In genomic region chr16:78782572-78782971, GRCh38 we compare ENCODE assay signal across 23 cellular contexts.
DNase-seq lines count a peak whose midpoint lies in the region; ATAC-seq, FAIRE-seq and TF ChIP-seq lines count a peak whose summit lies in the region.
"Had no signal": no experiment of that assay in that cellular context is flagged by ENCODE, and none has a peak within 500 bp of the region (broad histone marks: within the 10 kb centered on the region; RNA-seq: fewer than 3 reads in every experiment).

No MANE protein-coding gene starts in this region.

- no peaks in the 10 kb centered on the region for H3K9me3 Mint-ChIP-seq in activated CD4-positive, alpha-beta memory T cell treated with anti-CD3 and anti-CD28 coated beads for 36 hours
- peaks cover 7% of the 10 kb centered on the region for H3K9me3 Mint-ChIP-seq in activated CD4-positive, alpha-beta memory T cell treated with anti-CD3 and anti-CD28 coated beads, Interleukin-2, amount 10 ng/mL, durations not matched to agents 7 days and 5 days
- H3K9me3 Mint-ChIP-seq: CD4-positive, alpha-beta T cell; CD8-positive, alpha-beta T cell had no signal

- H3K79me2 ChIP-seq in HepG2 (ENCODE audit: insufficient read depth, low read length): no peaks in the 10 kb centered on the region
- H3K79me2 ChIP-seq in K562 (ENCODE audit: control insufficient read depth, insufficient read depth, low read length): no peaks in the 10 kb centered on the region

- TF ChIP-seq RAD21 in HepG2 (CRISPR knock-in tag; IDR thresholded peaks at IDR 0.05) (no peak), K562 (CRISPR knock-in tag; conservative IDR thresholded peaks at IDR 0.05 in 1 of 2, IDR thresholded peaks at IDR 0.05 in 1 of 2) (no peak)

- POLR2A ChIA-PET in activated CD4-positive, alpha-beta memory T cell treated with anti-CD3 and anti-CD28 coated beads for 36 hours (lab: Charles Lee): interaction anchor here (5.7 to 7.9 kb wide), 2 partner anchors 10 to 114 kb away, joined by 84 to 232 read pairs; no protein-coding TSS in a partner anchor
- POLR2A ChIA-PET in activated CD4-positive, alpha-beta memory T cell treated with anti-CD3 and anti-CD28 coated beads, Interleukin-2, amount 10 ng/mL, durations not matched to agents 7 days and 5 days (lab: Charles Lee): interaction anchor here (0.9 to 7.5 kb wide), 2 partner anchors 12 to 817 kb away, joined by 4 to 149 read pairs; partner anchors contain the start of gene MAF
- POLR2A ChIA-PET in HepG2 (lab: Yijun Ruan, JAX): no interaction called here
- POLR2A ChIA-PET in K562 (lab: Yijun Ruan, JAX): no interaction called here

- no peaks in the 10 kb centered on the region for H3K9me1 ChIP-seq in K562 (ENCODE audit: control insufficient read depth, insufficient read depth, low read length)

- H3K36me3 ChIP-seq in HepG2 (replicated peaks in 1 of 2; ENCODE audit: control insufficient read depth in 1 of 2, insufficient read depth in 2 of 2, low read length in 2 of 2) (no peaks in the 10 kb centered on the region), right lobe of liver (no peaks in the 10 kb centered on the region), K562 (ENCODE audit: control insufficient read depth, insufficient read depth, low read length) (no peaks in the 10 kb centered on the region), gastrocnemius medialis (no peaks in the 10 kb centered on the region)
- H3K36me3 ChIP-seq: BLaER1 treated with 17β-estradiol and CSF1 and Interleukin-3, amounts not matched to agents 10 nM and 100 nM had no signal

- no peaks in the 10 kb centered on the region for H3K27me3 Mint-ChIP-seq in activated CD4-positive, alpha-beta memory T cell treated with anti-CD3 and anti-CD28 coated beads for 36 hours
- H3K27me3 Mint-ChIP-seq in activated CD4-positive, alpha-beta memory T cell treated with anti-CD3 and anti-CD28 coated beads, Interleukin-2, amount 10 ng/mL, durations not matched to agents 7 days and 5 days: no peaks in the 10 kb centered on the region
- H3K27me3 Mint-ChIP-seq: B cell; CD4-positive, alpha-beta T cell had no signal

- no peak overlapping the region for H2AFZ ChIP-seq in HepG2 (ENCODE audit: low read length)
- H2AFZ ChIP-seq in K562 (ENCODE audit: low read depth, low read length): no peak overlapping the region

- peaks cover 70% of the 10 kb centered on the region for H3K4me1 Mint-ChIP-seq in activated CD4-positive, alpha-beta memory T cell treated with anti-CD3 and anti-CD28 coated beads for 36 hours (ENCODE audit: low read depth)
- H3K4me1 Mint-ChIP-seq in activated CD4-positive, alpha-beta memory T cell treated with anti-CD3 and anti-CD28 coated beads, Interleukin-2, amount 10 ng/mL, durations not matched to agents 7 days and 5 days: peaks cover 66% of the 10 kb centered on the region

- H3K4me3 Mint-ChIP-seq in activated CD4-positive, alpha-beta memory T cell treated with anti-CD3 and anti-CD28 coated beads for 36 hours: no peak overlapping the region
- H3K4me3 Mint-ChIP-seq in activated CD4-positive, alpha-beta memory T cell treated with anti-CD3 and anti-CD28 coated beads, Interleukin-2, amount 10 ng/mL, durations not matched to agents 7 days and 5 days: no peak overlapping the region
- H3K4me3 Mint-ChIP-seq: B cell; CD4-positive, alpha-beta T cell; CD8-positive, alpha-beta T cell had no signal

- intact Hi-C loops in activated CD4-positive, alpha-beta memory T cell treated with anti-CD3 and anti-CD28 coated beads for 36 hours (cut with micrococcal nuclease): no loop called here
- intact Hi-C loops in HepG2 (cut with micrococcal nuclease; ENCODE audit: unreplicated experiment): no loop called here
- intact Hi-C loops in right lobe of liver (cut with DNase I): no loop called here
- intact Hi-C loops in K562 (cut with micrococcal nuclease): no loop called here
- intact Hi-C loops in Right ventricle myocardium superior (cut with DNase I): no loop called here
- intact Hi-C loops in gastrocnemius medialis (cut with DNase I; ENCODE audit: low total_unique reads): no loop called here

- BruUV-seq in HepG2 (replicated peaks; lab: Mats Ljungman, UMichigan) (no TSS peak), K562 (replicated peaks; lab: Mats Ljungman, UMichigan) (no TSS peak)

- H3K9me3 ChIP-seq in HepG2 (ENCODE audit: low read length) (no peaks in the 10 kb centered on the region), right lobe of liver (no peaks in the 10 kb centered on the region), K562 (replicated peaks; ENCODE audit: control insufficient read depth, insufficient read depth, low read depth, low read length) (no peaks in the 10 kb centered on the region), gastrocnemius medialis (no peaks in the 10 kb centered on the region)
- H3K9me3 ChIP-seq: A549; BLaER1 treated with 17β-estradiol and CSF1 and Interleukin-3, amounts not matched to agents 10 nM and 100 nM; Caco-2 had no signal

- H3K4me3 ChIP-seq in HepG2 (replicated peaks in 1 of 3; ENCODE audit: insufficient read depth in 1 of 3, low read depth in 2 of 3, low read length in 3 of 3): no peak overlapping the region
- no peak overlapping the region for H3K4me3 ChIP-seq in right lobe of liver
- H3K4me3 ChIP-seq in K562: no peak overlapping the region
- H3K4me3 ChIP-seq in gastrocnemius medialis: no peak overlapping the region
- H3K4me3 ChIP-seq: A549; BLaER1 treated with 17β-estradiol and CSF1 and Interleukin-3, amounts not matched to agents 10 nM and 100 nM had no signal

- no peak for TF ChIP-seq CTCF in HepG2 (CRISPR knock-in tag; IDR thresholded peaks at IDR 0.05)
- no peak for TF ChIP-seq CTCF in right lobe of liver (IDR thresholded peaks at IDR 0.05)
- no peak for TF ChIP-seq CTCF in K562 (IDR thresholded peaks at IDR 0.05 in 2 of 3, conservative IDR thresholded peaks at IDR 0.05 in 1 of 3; ENCODE audit: insufficient read depth in 2 of 3, low read depth in 1 of 3, low read length in 3 of 3)
- no peak for TF ChIP-seq CTCF in gastrocnemius medialis (IDR thresholded peaks at IDR 0.05 in 4 of 5, conservative IDR thresholded peaks at IDR 0.05 in 1 of 5)

- TF ChIP-seq EP300 in HepG2 (IDR thresholded peaks at IDR 0.05; ENCODE audit: low read depth in 2 of 2, low read length in 2 of 2) (no peak), HepG2 (CRISPR knock-in tag; IDR thresholded peaks at IDR 0.05; ENCODE audit: borderline replicate concordance) (no peak), K562 (IDR thresholded peaks at IDR 0.05; ENCODE audit: low read length) (no peak)

- in situ Hi-C loops in HepG2 (cut with HindIII; ENCODE audit: extremely low pct_ligation_motif_present, low pct_unique_long_range_greater_than_20kb): no loop called here
- in situ Hi-C loops in K562 (cut with MboI): no loop called here
- in situ Hi-C loops in gastrocnemius medialis (cut with MboI; ENCODE audit: low sequenced_read_pairs in 4 of 4): loop anchor here in 1 of 4 donors (25.0 kb wide), 1 partner anchor 670 kb away; no protein-coding TSS in a partner anchor

- 97% methylated on average over 2 of the region's 2 CpGs for WGBS in HepG2 (ENCODE audit: low lambda C conversion rate)
- WGBS in right lobe of liver (ENCODE audit: insufficient coverage, low coverage, low lambda C conversion rate, missing lambda C conversion rate): 89% methylated on average over 2 of the region's 2 CpGs
- 4% methylated on average over 1 of the region's 2 CpGs for WGBS in K562 (ENCODE audit: insufficient coverage, low coverage, missing lambda C conversion rate)

- H3K9ac ChIP-seq in HepG2 (ENCODE audit: insufficient read depth, low read depth, low read length) (no peak overlapping the region), K562 (ENCODE audit: insufficient read depth in 1 of 2, low read depth in 2 of 2, low read length in 2 of 2) (no peak overlapping the region)
- H3K9ac ChIP-seq: BLaER1 treated with 17β-estradiol and CSF1 and Interleukin-3, amounts not matched to agents 10 nM and 100 nM had no signal

- H3K27me3 ChIP-seq in HepG2 (ENCODE audit: control insufficient read depth in 1 of 2, insufficient read depth in 2 of 2, low read length in 2 of 2) (no peaks in the 10 kb centered on the region), right lobe of liver (no peaks in the 10 kb centered on the region), K562 (ENCODE audit: control insufficient read depth in 2 of 2, insufficient read depth in 2 of 2, low read length in 2 of 2) (peaks cover 2 to 20% of the 10 kb centered on the region in 2 experiments; a peak in 2 of 5 replicates), gastrocnemius medialis (no peaks in the 10 kb centered on the region)
- H3K27me3 ChIP-seq: BLaER1 treated with 17β-estradiol and CSF1 and Interleukin-3, amounts not matched to agents 10 nM and 100 nM had no signal

- no peak overlapping the region for H3K4me2 ChIP-seq in HepG2 (ENCODE audit: low read depth, low read length)
- no peak overlapping the region for H3K4me2 ChIP-seq in K562 (ENCODE audit: insufficient read depth, low read length)
- H3K4me2 ChIP-seq: A549; BLaER1 treated with 17β-estradiol and CSF1 and Interleukin-3, amounts not matched to agents 10 nM and 100 nM had no signal

- H3K27ac ChIP-seq in HepG2 (ENCODE audit: extremely low read length, insufficient read depth, low read length) (no peak overlapping the region), right lobe of liver (no peak overlapping the region), K562 (ENCODE audit: extremely low read depth, low read depth, low read length) (no peak overlapping the region), gastrocnemius medialis (no peak overlapping the region)
- H3K27ac ChIP-seq: 22Rv1; A549; BLaER1 treated with 17β-estradiol and CSF1 and Interleukin-3, amounts not matched to agents 10 nM and 100 nM; C4-2B had no signal

- TF ChIP-seq POLR2A in HepG2 (IDR thresholded peaks at IDR 0.05; ENCODE audit: insufficient read depth in 1 of 2, low read depth in 2 of 2, low read length in 2 of 2) (no peak), right lobe of liver (IDR thresholded peaks at IDR 0.05) (no peak), K562 (conservative IDR thresholded peaks at IDR 0.05) (no peak), gastrocnemius medialis (IDR thresholded peaks at IDR 0.05) (no peak)

- no peak for ATAC-seq in HepG2
- no peak for ATAC-seq in right lobe of liver
- no peak for ATAC-seq in K562
- ATAC-seq in Right ventricle myocardium superior (ENCODE audit: poor library complexity): no peak
- ATAC-seq in gastrocnemius medialis: no peak
- ATAC-seq: A549; CD8-positive, alpha-beta T cell had no signal

- peak overlapping the region; percentile 96 for H3K27ac Mint-ChIP-seq in activated CD4-positive, alpha-beta memory T cell treated with anti-CD3 and anti-CD28 coated beads for 36 hours
- no peak overlapping the region for H3K27ac Mint-ChIP-seq in activated CD4-positive, alpha-beta memory T cell treated with anti-CD3 and anti-CD28 coated beads, Interleukin-2, amount 10 ng/mL, durations not matched to agents 7 days and 5 days
- H3K27ac Mint-ChIP-seq: B cell; CD4-positive, alpha-beta T cell; CD8-positive, alpha-beta T cell had no signal

- DNase-seq in activated CD4-positive, alpha-beta memory T cell treated with anti-CD3 and anti-CD28 coated beads for 36 hours: no peak
- no peak for DNase-seq in activated CD4-positive, alpha-beta memory T cell treated with anti-CD3 and anti-CD28 coated beads, Interleukin-2, amount 10 ng/mL, durations not matched to agents 7 days and 5 days
- DNase-seq in HepG2 (ENCODE audit: low spot score): no peak
- no peak for DNase-seq in right lobe of liver
- no peak for DNase-seq in K562 (ENCODE audit: extremely low read depth in 1 of 4, low spot score in 3 of 4)
- no peak for DNase-seq in Right ventricle myocardium superior
- no peak for DNase-seq in gastrocnemius medialis
- DNase-seq: AML-193; Caco-2; Calu3; CD4-positive, alpha-beta T cell; CD8-positive, alpha-beta T cell; DMS79 treated with DMSO at 0.1 percent for 48 hours; GF-D8 had no signal

- no peaks in the 10 kb centered on the region for H4K20me1 ChIP-seq in HepG2 (ENCODE audit: insufficient read depth, low read length)
- no peaks in the 10 kb centered on the region for H4K20me1 ChIP-seq in K562 (replicated peaks; ENCODE audit: control insufficient read depth, insufficient read depth, low read length)
- H4K20me1 ChIP-seq: BLaER1 treated with 17β-estradiol and CSF1 and Interleukin-3, amounts not matched to agents 10 nM and 100 nM had no signal

- CTCF ChIA-PET in activated CD4-positive, alpha-beta memory T cell treated with anti-CD3 and anti-CD28 coated beads for 36 hours (lab: Charles Lee): interaction anchor here (4.3 kb wide), 1 partner anchor 12 kb away, joined by 36 read pairs; no protein-coding TSS in a partner anchor
- CTCF ChIA-PET in activated CD4-positive, alpha-beta memory T cell treated with anti-CD3 and anti-CD28 coated beads, Interleukin-2, amount 10 ng/mL, durations not matched to agents 7 days and 5 days (lab: Charles Lee): no interaction called here
- CTCF ChIA-PET in HepG2 (lab: Yijun Ruan, JAX; ENCODE audit: low intra/inter-chr PET ratio, low total read pairs) (no interaction called here), K562 (lab: Yijun Ruan, JAX; ENCODE audit: low intra/inter-chr PET ratio) (no interaction called here)

- H3K4me1 ChIP-seq in HepG2 (ENCODE audit: insufficient read depth, low read length) (peaks cover 11% of the 10 kb centered on the region), right lobe of liver (peaks cover 0 to 18% (median 0%) of the 10 kb centered on the region in 4 donors), K562 (replicated peaks in 1 of 2; ENCODE audit: control insufficient read depth in 2 of 2, insufficient read depth in 2 of 2, low read length in 2 of 2) (no peaks in the 10 kb centered on the region), gastrocnemius medialis (peaks cover 4 to 7% of the 10 kb centered on the region in 2 donors)
- H3K4me1 ChIP-seq: A549; BLaER1 treated with 17β-estradiol and CSF1 and Interleukin-3, amounts not matched to agents 10 nM and 100 nM; Caco-2 had no signal

- FAIRE-seq in HepG2 (lab: Jason Lieb, UNC) (no peak), K562 (lab: Jason Lieb, UNC) (no peak)
- FAIRE-seq: A549, D721Med, G401.6, GM12891, GM19239 had no signal

- H3K36me3 Mint-ChIP-seq in activated CD4-positive, alpha-beta memory T cell treated with anti-CD3 and anti-CD28 coated beads for 36 hours: peaks cover 14% of the 10 kb centered on the region
- peaks cover 20% of the 10 kb centered on the region for H3K36me3 Mint-ChIP-seq in activated CD4-positive, alpha-beta memory T cell treated with anti-CD3 and anti-CD28 coated beads, Interleukin-2, amount 10 ng/mL, durations not matched to agents 7 days and 5 days (ENCODE audit: low read depth)
- H3K36me3 Mint-ChIP-seq: CD8-positive, alpha-beta T cell had no signal

Comparison
In these comparisons a context has a peak if more than half of its experiments do, and no peak if none do; other contexts are left out.
1. POLR2A ChIA-PET loops: an anchor here in activated CD4-positive, alpha-beta memory T cell treated with anti-CD3 and anti-CD28 coated beads for 36 hours (5.7 to 7.9 kb wide) and activated CD4-positive, alpha-beta memory T cell treated with anti-CD3 and anti-CD28 coated beads, Interleukin-2, amount 10 ng/mL, durations not matched to agents 7 days and 5 days (0.9 to 7.5 kb wide); none called in HepG2 and K562.